10 cellular contexts compared by ENCODE assay signal in genomic region chr6:28303570-28303969, GRCh38. TPM values are rescaled to one million over a fixed set of nuclear protein-coding genes. Genes with fewer than 3 reads are reported as not detected.
DNase-seq lines count a peak whose midpoint lies in the region; ATAC-seq and TF ChIP-seq lines count a peak whose summit lies in the region.
"Had no signal": no experiment of that assay in that cellular context is flagged by ENCODE, and none has a peak within 500 bp of the region (broad histone marks: within the 10 kb centered on the region; RNA-seq: fewer than 3 reads in every experiment).

No MANE protein-coding gene starts in this region.

- H3K9me3 Mint-ChIP-seq in activated T-cell treated with anti-CD3 and anti-CD28 coated beads, Interleukin-2, amount 50 U/mL, for 72 hours, result peaks cover 0 to 5% of the 10 kb centered on the region in 2 donors
- peaks cover 4% of the 10 kb centered on the region for H3K9me3 Mint-ChIP-seq in stimulated activated effector memory CD8-positive, alpha-beta T cell treated with anti-CD3 and anti-CD28 coated beads, Interleukin-12 subunit alpha, Interleukin-12 subunit beta, amount 100 ng/mL, for 72 hours
- H3K9me3 Mint-ChIP-seq in nephron progenitor cell (peaks cover 29% of the 10 kb centered on the region), natural killer cell (peaks cover 0 to 3% of the 10 kb centered on the region in 2 donors)

- ATAC-seq in activated T-cell treated with anti-CD3 and anti-CD28 coated beads, Interleukin-2, amount 50 U/mL, for 72 hours (replicated peaks in 1 of 2), result peak in 1 of 2 donors; percentile 31
- ATAC-seq in HG03108 (IDR thresholded peaks at IDR 0.05; ENCODE audit: unreplicated experiment) (peak; percentile 86), natural killer cell (no peak)
- peak; percentile 88 for ATAC-seq in stimulated activated effector memory CD8-positive, alpha-beta T cell treated with anti-CD3 and anti-CD28 coated beads, Interleukin-12 subunit alpha, Interleukin-12 subunit beta, amount 100 ng/mL, for 72 hours

- no peaks in the 10 kb centered on the region for H3K27me3 Mint-ChIP-seq in activated T-cell treated with anti-CD3 and anti-CD28 coated beads, Interleukin-2, amount 50 U/mL, for 72 hours (ENCODE audit: low read depth)
- H3K27me3 Mint-ChIP-seq in nephron progenitor cell (ENCODE audit: low read depth, poor library complexity) (no peaks in the 10 kb centered on the region), natural killer cell (ENCODE audit: low read depth in 2 of 2) (peaks cover 8 to 20% of the 10 kb centered on the region in 2 donors)

- intact Hi-C loops in natural killer cell (cut with micrococcal nuclease), result no loop called here

- no peak for TF ChIP-seq CTCF in GM20000 (IDR thresholded peaks at IDR 0.05; ENCODE audit: extremely low read depth, missing control alignments)
- no peak for TF ChIP-seq CTCF in nephron progenitor cell (IDR thresholded peaks at IDR 0.05)
- TF ChIP-seq CTCF in natural killer cell (IDR thresholded peaks at IDR 0.05), result no peak

- peak overlapping the region in 1 of 2 donors; percentile 67 for H3K4me3 Mint-ChIP-seq in activated T-cell treated with anti-CD3 and anti-CD28 coated beads, Interleukin-2, amount 50 U/mL, for 72 hours
- H3K4me3 Mint-ChIP-seq in stimulated activated effector memory CD8-positive, alpha-beta T cell treated with anti-CD3 and anti-CD28 coated beads, Interleukin-12 subunit alpha, Interleukin-12 subunit beta, amount 100 ng/mL, for 72 hours, result peak overlapping the region; percentile 31
- H3K4me3 Mint-ChIP-seq in nephron progenitor cell (no peak overlapping the region), natural killer cell (no peak overlapping the region)

- DNase-seq in activated T-cell treated with anti-CD3 and anti-CD28 coated beads, Interleukin-2, amount 50 U/mL, for 72 hours, result no peak
- no peak for DNase-seq in activated T-cell treated with anti-CD3 and anti-CD28 coated beads for 4 hours
- DNase-seq in GM20000 (ENCODE audit: low spot score), result peak; percentile 58
- DNase-seq in stimulated activated effector memory CD8-positive, alpha-beta T cell treated with anti-CD3 and anti-CD28 coated beads, Interleukin-12 subunit alpha, Interleukin-12 subunit beta, amount 100 ng/mL, for 72 hours (ENCODE audit: low spot score in 2 of 2), result no peak
- no peak for DNase-seq in hypothalamus (lab: John Stamatoyannopoulos, UW)
- DNase-seq in nephron progenitor cell, result no peak
- DNase-seq in natural killer cell, result no peak
- DNase-seq: HCEC 1CT, left ventricle myocardium inferior had no signal

- peak overlapping the region; percentile 41 for H3K27ac Mint-ChIP-seq in activated T-cell treated with anti-CD3 and anti-CD28 coated beads, Interleukin-2, amount 50 U/mL, for 72 hours
- H3K27ac Mint-ChIP-seq in stimulated activated effector memory CD8-positive, alpha-beta T cell treated with anti-CD3 and anti-CD28 coated beads, Interleukin-12 subunit alpha, Interleukin-12 subunit beta, amount 100 ng/mL, for 72 hours, result peak overlapping the region; percentile 32
- H3K27ac Mint-ChIP-seq in nephron progenitor cell (no peak overlapping the region), natural killer cell (no peak overlapping the region)

- peaks cover 3% of the 10 kb centered on the region in 2 donors for H3K36me3 Mint-ChIP-seq in activated T-cell treated with anti-CD3 and anti-CD28 coated beads, Interleukin-2, amount 50 U/mL, for 72 hours (ENCODE audit: insufficient read depth in 2 of 2)
- H3K36me3 Mint-ChIP-seq in stimulated activated effector memory CD8-positive, alpha-beta T cell treated with anti-CD3 and anti-CD28 coated beads, Interleukin-12 subunit alpha, Interleukin-12 subunit beta, amount 100 ng/mL, for 72 hours, result no peaks in the 10 kb centered on the region
- H3K36me3 Mint-ChIP-seq in nephron progenitor cell (ENCODE audit: low read depth) (peaks cover 70% of the 10 kb centered on the region), natural killer cell (no peaks in the 10 kb centered on the region)

- peaks cover 18% of the 10 kb centered on the region for H3K4me1 Mint-ChIP-seq in activated T-cell treated with anti-CD3 and anti-CD28 coated beads, Interleukin-2, amount 50 U/mL, for 72 hours (ENCODE audit: low read depth)
- H3K4me1 Mint-ChIP-seq in stimulated activated effector memory CD8-positive, alpha-beta T cell treated with anti-CD3 and anti-CD28 coated beads, Interleukin-12 subunit alpha, Interleukin-12 subunit beta, amount 100 ng/mL, for 72 hours, result peaks cover 17% of the 10 kb centered on the region
- H3K4me1 Mint-ChIP-seq in nephron progenitor cell (no peaks in the 10 kb centered on the region), natural killer cell (no peaks in the 10 kb centered on the region)

RNA-seq across cellular contexts. Expression of gene PGBD1, which starts 22.2 kb away (rescaled TPM):
- 1 to 10 TPM; 4.7 to 5.9 TPM for total RNA-seq in activated T-cell treated with anti-CD3 and anti-CD28 coated beads, Interleukin-2, amount 50 U/mL, for 72 hours
- 1 to 10 TPM; 1.1 to 1.5 (median 1.1) TPM for total RNA-seq in natural killer cell

RNA-seq across cellular contexts. Expression of gene ZSCAN31, which starts 32.4 kb away (rescaled TPM):
- total RNA-seq in activated T-cell treated with anti-CD3 and anti-CD28 coated beads, Interleukin-2, amount 50 U/mL, for 72 hours, result 1 to 10 TPM; 1.5 to 2.1 TPM
- 1 to 10 TPM in 1 of 3 donors, under 1 TPM in 2; 0.65 to 2.2 (median 0.72) TPM for total RNA-seq in natural killer cell

RNA-seq across cellular contexts. Expression of gene ZSCAN26, which starts 36.6 kb away (rescaled TPM):
- total RNA-seq in activated T-cell treated with anti-CD3 and anti-CD28 coated beads, Interleukin-2, amount 50 U/mL, for 72 hours, result 10 to 100 TPM; 10.1 to 10.7 TPM
- total RNA-seq in natural killer cell, result 10 to 100 TPM; 13.7 to 24.4 (median 15.4) TPM

RNA-seq across cellular contexts. Expression of gene NKAPL, which starts 44.5 kb away (rescaled TPM):
- total RNA-seq in activated T-cell treated with anti-CD3 and anti-CD28 coated beads, Interleukin-2, amount 50 U/mL, for 72 hours, result under 1 TPM in 1 of 2 donors, not detected in 1; 0.14 TPM
- total RNA-seq in natural killer cell, result under 1 TPM in 2 of 3 donors, not detected in 1; 0.31 to 0.36 TPM

RNA-seq across cellular contexts. Expression of gene ZKSCAN3, which starts 46.2 kb away (rescaled TPM):
- total RNA-seq in activated T-cell treated with anti-CD3 and anti-CD28 coated beads, Interleukin-2, amount 50 U/mL, for 72 hours, result 1 to 10 TPM; 3.3 to 5.2 TPM
- 1 to 10 TPM; 3.1 to 6.0 (median 4.7) TPM for total RNA-seq in natural killer cell

Comparison
In these comparisons a context has a peak if more than half of its experiments do, and no peak if none do; other contexts are left out.
1. ATAC-seq: peak in HG03108 (single experiment) and stimulated activated effector memory CD8-positive, alpha-beta T cell treated with anti-CD3 and anti-CD28 coated beads, Interleukin-12 subunit alpha, Interleukin-12 subunit beta, amount 100 ng/mL, for 72 hours (single experiment); none in natural killer cell (0 of 3).
2. H3K27ac Mint-ChIP-seq: peak in activated T-cell treated with anti-CD3 and anti-CD28 coated beads, Interleukin-2, amount 50 U/mL, for 72 hours (single experiment) and stimulated activated effector memory CD8-positive, alpha-beta T cell treated with anti-CD3 and anti-CD28 coated beads, Interleukin-12 subunit alpha, Interleukin-12 subunit beta, amount 100 ng/mL, for 72 hours (single experiment); none in nephron progenitor cell (single experiment) and natural killer cell (0 of 2).